Comparison of ENCODE assay signal across 7 cellular contexts in the genomic region with DNA sequence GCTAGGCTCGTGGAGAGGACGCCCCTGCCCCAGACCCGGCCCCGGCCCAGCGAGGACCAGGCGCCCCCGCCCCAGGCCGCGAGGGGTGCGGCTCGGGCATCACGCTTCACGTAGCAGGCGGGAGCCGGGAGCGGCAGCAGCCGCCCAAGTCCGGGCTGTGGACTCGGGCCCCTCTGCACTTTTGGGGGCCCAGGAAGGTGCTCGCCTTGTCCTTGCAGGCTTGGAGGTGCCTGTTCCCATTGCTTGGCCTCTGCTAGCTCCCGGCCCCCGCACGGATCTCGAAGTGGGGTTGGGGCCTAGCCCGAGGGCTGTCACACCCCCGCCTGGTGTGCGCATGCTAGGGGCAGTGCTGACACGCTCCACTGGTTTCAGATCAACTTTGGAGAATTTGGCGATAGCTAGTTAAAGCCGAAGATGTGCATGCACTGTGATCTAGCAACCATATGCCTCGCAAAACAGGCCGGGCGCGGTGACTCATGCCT. TPM values are rescaled to one million over a fixed set of nuclear protein-coding genes. Genes with fewer than 3 reads are reported as not detected.
DNase-seq lines count a peak whose midpoint lies in the region; TF ChIP-seq lines count a peak whose summit lies in the region.

No MANE protein-coding gene starts in this region.

- WGBS in mesodermal cell (ENCODE audit: insufficient coverage in 2 of 2), 2 experiments, result 65 to 66% methylated on average over 27 to 33 of the region's 34 CpGs
- WGBS in tibial nerve, 2 donors, result 61 to 100% methylated on average over 6 to 32 of the region's 34 CpGs

- H3K36me3 ChIP-seq in Karpas-422 (ENCODE audit: insufficient read depth, low read length) (no peaks in the 10 kb centered on the region), mesodermal cell (ENCODE audit: control insufficient read depth, insufficient read depth, low read length) (no peaks in the 10 kb centered on the region), tibial nerve (no peaks in the 10 kb centered on the region)

- H3K9me2 ChIP-seq in Karpas-422 (replicated peaks; ENCODE audit: insufficient read depth, low read length), result no peaks in the 10 kb centered on the region

- DNase-seq in Karpas-422, result no peak
- peak; percentile 23 for DNase-seq in dedifferentiated amniotic fluid mesenchymal stem cell (ENCODE audit: extremely low spot score)
- no peak for DNase-seq in tibial nerve (ENCODE audit: low spot score in 2 of 2)
- no peak for DNase-seq in GM13977 (ENCODE audit: low spot score)
- DNase-seq in ACHN, result no peak
- DNase-seq in NCI-H748 treated with DMSO at 0.1 percent for 48 hours (lab: John Stamatoyannopoulos, UW), result no peak

- TF ChIP-seq CTCF in tibial nerve (IDR thresholded peaks at IDR 0.05), result no peak
- TF ChIP-seq CTCF in GM13977 (IDR thresholded peaks at IDR 0.05; ENCODE audit: extremely low read depth, insufficient read depth, missing control alignments), result no peak

- H3K79me2 ChIP-seq in Karpas-422 (ENCODE audit: low read length), result no peaks in the 10 kb centered on the region

- H3K9ac ChIP-seq in Karpas-422 (ENCODE audit: low read length), result peak overlapping the region; percentile 69

- no peak for TF ChIP-seq POLR2A in tibial nerve (IDR thresholded peaks at IDR 0.05)

- H3K4me1 ChIP-seq in Karpas-422 (ENCODE audit: low read length) (peaks cover 57% of the 10 kb centered on the region), mesodermal cell (ENCODE audit: control insufficient read depth, insufficient read depth, low read length, poor library complexity, severe bottlenecking) (peaks cover 8% of the 10 kb centered on the region), tibial nerve (peaks cover 0 to 37% (median 10%) of the 10 kb centered on the region in 4 donors)

- no peak overlapping the region; the same call in 1 of the 2 replicates for H2AFZ ChIP-seq in Karpas-422 (ENCODE audit: low read length)

- no peaks in the 10 kb centered on the region; the same call in 1 of the 2 replicates for H4K20me1 ChIP-seq in Karpas-422 (ENCODE audit: insufficient read depth, low read depth, low read length)

- H3K27me3 ChIP-seq in Karpas-422 (ENCODE audit: low read length) (no peaks in the 10 kb centered on the region), tibial nerve (no peaks in the 10 kb centered on the region)

- H3K4me3 ChIP-seq in Karpas-422 (ENCODE audit: low read length), result peak overlapping the region; percentile 66
- H3K4me3 ChIP-seq in mesodermal cell (ENCODE audit: extremely low read depth, insufficient read depth, low read length, poor library complexity, severe bottlenecking), result peak overlapping the region; percentile 24
- peak overlapping the region in 3 of 4 donors; percentile 25 to 64 (median 50) for H3K4me3 ChIP-seq in tibial nerve

- in situ Hi-C loops in GM13977 (cut with MboI; ENCODE audit: low pct_unique_long_range_greater_than_20kb, low sequenced_read_pairs, unreplicated experiment) (loop anchor here (10.0 kb wide), 2 partner anchors 115 to 245 kb away; no protein-coding TSS in a partner anchor), ACHN (cut with HindIII; ENCODE audit: low pct_ligation_motif_present, low pct_unique_long_range_greater_than_20kb, low sequenced_read_pairs) (loop anchor here (25.0 kb wide), 2 partner anchors 112 to 213 kb away; no protein-coding TSS in a partner anchor)

- no peak for TF ChIP-seq EP300 in tibial nerve (IDR thresholded peaks at IDR 0.05)

- H3K9me3 ChIP-seq in Karpas-422 (ENCODE audit: low read length) (no peaks in the 10 kb centered on the region), mesodermal cell (ENCODE audit: control insufficient read depth, low read length) (no peaks in the 10 kb centered on the region), tibial nerve (peaks cover 0 to 3% (median 0%) of the 10 kb centered on the region in 4 donors)

- H3K4me2 ChIP-seq in Karpas-422 (ENCODE audit: low read depth, low read length, poor library complexity, severe bottlenecking), result peak overlapping the region; percentile 77

- H3K27ac ChIP-seq in Karpas-422 (ENCODE audit: low read length), result no peak overlapping the region
- peak overlapping the region; percentile 59 for H3K27ac ChIP-seq in mesodermal cell (ENCODE audit: low read depth, low read length, severe bottlenecking)
- peak overlapping the region; percentile 65 to 93 (median 89) for H3K27ac ChIP-seq in tibial nerve

RNA-seq across cellular contexts. Expression of a gene that starts 55.7 kb away (rescaled TPM):
- total RNA-seq in Karpas-422 (2014; rRNA removed; shearing (Covaris generic); ENCODE audit: low replicate concordance), result 106 and 128 TPM in 2 replicates
- polyA plus RNA-seq in mesodermal cell (2013, experiment 1 of 2), result 201 TPM
- 190 TPM for polyA plus RNA-seq in mesodermal cell (2013, experiment 2 of 2)
- 100 to 1,000 TPM; 201 to 225 (median 213) TPM for total RNA-seq in tibial nerve
